ENCODE assay signal across 9 cellular contexts in genomic region chr12:576613-577110, GRCh38.
A peak's percentile ranks its signal among the peaks of the same experiment; 100 is the strongest.
DNase-seq lines count a peak whose midpoint lies in the region; ATAC-seq and TF ChIP-seq lines count a peak whose summit lies in the region.
"Had no signal": no experiment of that assay in that cellular context is flagged by ENCODE, and none has a peak within 500 bp of the region (broad histone marks: within the 10 kb centered on the region; RNA-seq: fewer than 3 reads in every experiment).

No MANE protein-coding gene starts in this region.

- H3K27ac Mint-ChIP-seq in activated T-cell treated with anti-CD3 and anti-CD28 coated beads, Interleukin-2, amount 50 U/mL, for 72 hours = no peak overlapping the region
- peak overlapping the region; percentile 25 for H3K27ac Mint-ChIP-seq in activated T-helper 17 cell treated with anti-CD3 and anti-CD28 coated beads, Interleukin-2, amount 50 U/mL, for 72 hours

- H3K9me3 ChIP-seq in lower lobe of right lung (no peaks in the 10 kb centered on the region), suprapubic skin (no peaks in the 10 kb centered on the region)

- TF ChIP-seq CTCF in lower lobe of right lung (IDR thresholded peaks at IDR 0.05) (no peak), suprapubic skin (IDR thresholded peaks at IDR 0.05) (no peak)

- H3K27me3 ChIP-seq in lower lobe of right lung (ENCODE audit: low read depth) = no peaks in the 10 kb centered on the region
- no peaks in the 10 kb centered on the region for H3K27me3 ChIP-seq in suprapubic skin

- no peaks in the 10 kb centered on the region for H3K27me3 Mint-ChIP-seq in activated T-cell treated with anti-CD3 and anti-CD28 coated beads, Interleukin-2, amount 50 U/mL, for 72 hours (ENCODE audit: low read depth)
- no peaks in the 10 kb centered on the region for H3K27me3 Mint-ChIP-seq in activated T-helper 17 cell treated with anti-CD3 and anti-CD28 coated beads, Interleukin-2, amount 50 U/mL, for 72 hours

- peak overlapping the region; percentile 68 to 74 for H3K4me3 Mint-ChIP-seq in activated T-cell treated with anti-CD3 and anti-CD28 coated beads, Interleukin-2, amount 50 U/mL, for 72 hours
- H3K4me3 Mint-ChIP-seq in activated T-helper 17 cell treated with anti-CD3 and anti-CD28 coated beads, Interleukin-2, amount 50 U/mL, for 72 hours = peak overlapping the region; percentile 57

- 90% methylated on average over 14 of the region's 14 CpGs for whole genome bisulfite sequencing in suprapubic skin

- intact Hi-C loops in lower lobe of right lung (cut with DNase I) = loop anchor here (10.0 kb wide), 1 partner anchor 178 kb away; the partner anchor contains the start of gene WNK1

- peak overlapping the region; percentile 24 for H3K4me3 ChIP-seq in lower lobe of right lung
- peak overlapping the region; percentile 3 for H3K4me3 ChIP-seq in suprapubic skin

- no peak for ATAC-seq in activated T-cell treated with anti-CD3 and anti-CD28 coated beads, Interleukin-2, amount 50 U/mL, for 72 hours (replicated peaks in 1 of 2)
- ATAC-seq in activated T-helper 17 cell treated with anti-CD3 and anti-CD28 coated beads, Interleukin-2, amount 50 U/mL, for 72 hours (replicated peaks) = no peak
- ATAC-seq in lower lobe of right lung (no peak), HG02938 (IDR thresholded peaks at IDR 0.05; ENCODE audit: unreplicated experiment) (no peak)

- H3K36me3 Mint-ChIP-seq in activated T-cell treated with anti-CD3 and anti-CD28 coated beads, Interleukin-2, amount 50 U/mL, for 72 hours (ENCODE audit: insufficient read depth in 2 of 2) = peaks cover 3 to 4% of the 10 kb centered on the region in 2 donors
- no peaks in the 10 kb centered on the region for H3K36me3 Mint-ChIP-seq in activated T-helper 17 cell treated with anti-CD3 and anti-CD28 coated beads, Interleukin-2, amount 50 U/mL, for 72 hours (ENCODE audit: low read depth)
- H3K36me3 Mint-ChIP-seq: brain had no signal

- H3K36me3 ChIP-seq in lower lobe of right lung (no peaks in the 10 kb centered on the region), suprapubic skin (no peaks in the 10 kb centered on the region)

- peaks cover 29% of the 10 kb centered on the region for H3K4me1 Mint-ChIP-seq in activated T-cell treated with anti-CD3 and anti-CD28 coated beads, Interleukin-2, amount 50 U/mL, for 72 hours (ENCODE audit: low read depth)
- peaks cover 19% of the 10 kb centered on the region for H3K4me1 Mint-ChIP-seq in activated T-helper 17 cell treated with anti-CD3 and anti-CD28 coated beads, Interleukin-2, amount 50 U/mL, for 72 hours

- peaks cover 1 to 2% of the 10 kb centered on the region in 2 donors for H3K9me3 Mint-ChIP-seq in activated T-cell treated with anti-CD3 and anti-CD28 coated beads, Interleukin-2, amount 50 U/mL, for 72 hours
- no peaks in the 10 kb centered on the region for H3K9me3 Mint-ChIP-seq in activated T-helper 17 cell treated with anti-CD3 and anti-CD28 coated beads, Interleukin-2, amount 50 U/mL, for 72 hours

- DNase-seq in activated T-cell treated with anti-CD3 and anti-CD28 coated beads, Interleukin-2, amount 50 U/mL, for 72 hours = no peak
- no peak for DNase-seq in activated T-cell treated with anti-CD3 and anti-CD28 coated beads, Interleukin-2, amount 50 U/mL, for 48 hours
- DNase-seq in lower lobe of right lung (peak; percentile 2), suprapubic skin (ENCODE audit: low spot score in 2 of 2) (peak in 1 of 2 donors; percentile 41), SIG-M5 treated with dmso at 0.1 percent for 504 hours (lab: John Stamatoyannopoulos, UW; ENCODE audit: unreplicated experiment) (no peak)
- DNase-seq in stimulated activated naive CD4-positive, alpha-beta T cell (lab: John Stamatoyannopoulos, UW) = no peak

- H3K27ac ChIP-seq in lower lobe of right lung (peak overlapping the region; percentile 57), suprapubic skin (peak overlapping the region; percentile 90)

- no peak for TF ChIP-seq POLR2A in suprapubic skin (IDR thresholded peaks at IDR 0.05)

- TF ChIP-seq EP300 in suprapubic skin (IDR thresholded peaks at IDR 0.05) = no peak

- H3K4me1 ChIP-seq in lower lobe of right lung (peaks cover 25% of the 10 kb centered on the region), suprapubic skin (peaks cover 61% of the 10 kb centered on the region)
